ENCODE assay signal across 23 cellular contexts in the genomic region with DNA sequence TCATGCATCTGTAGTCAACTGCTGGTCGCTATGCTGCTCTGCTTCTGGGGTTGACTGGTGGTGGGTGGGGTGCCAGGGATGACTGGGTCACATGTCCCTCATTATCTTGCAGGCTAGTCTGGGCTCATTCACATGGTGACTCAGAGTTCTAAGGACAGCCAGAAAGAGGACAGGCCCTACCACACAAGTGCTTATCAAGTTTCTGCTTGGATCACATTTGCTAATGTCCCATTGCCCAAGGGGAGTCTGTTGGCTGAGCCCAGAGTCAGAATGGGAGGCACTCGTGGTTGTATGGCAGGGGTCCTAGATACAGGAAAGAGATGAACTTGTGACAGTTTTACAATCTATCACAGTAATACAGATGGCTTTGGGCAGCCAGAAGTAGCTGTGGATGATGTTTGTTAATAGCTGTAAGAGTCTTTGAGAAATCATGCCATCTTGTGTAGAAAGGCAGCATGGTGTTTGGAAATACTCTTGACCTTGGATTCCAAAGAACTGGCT.
DNase-seq lines count a peak whose midpoint lies in the region; ATAC-seq and TF ChIP-seq lines count a peak whose summit lies in the region.
"Had no signal": no experiment of that assay in that cellular context is flagged by ENCODE, and none has a peak within 500 bp of the region (broad histone marks: within the 10 kb centered on the region; RNA-seq: fewer than 3 reads in every experiment).

No MANE protein-coding gene starts in this region.

- ATAC-seq in IMR-90 (ENCODE audit: low read depth): no peak
- no peak for ATAC-seq in activated CD4-positive, alpha-beta T cell treated with anti-CD3 and anti-CD28 coated beads for 36 hours

- H3K14ac ChIP-seq in IMR-90 (replicated peaks; ENCODE audit: low read depth, low read length): no peak overlapping the region
- no peak overlapping the region for H3K14ac ChIP-seq in mesenchymal stem cell (ENCODE audit: low read length in 2 of 2)

- H3K4ac ChIP-seq in IMR-90 (ENCODE audit: low read depth, low read length) (no peak overlapping the region), mesenchymal stem cell (ENCODE audit: low read depth in 1 of 2, low read length in 2 of 2) (no peak overlapping the region)

- H2BK12ac ChIP-seq in mesenchymal stem cell (ENCODE audit: low read length in 2 of 2): no peak overlapping the region

- H3K36me3 Mint-ChIP-seq in activated CD4-positive, alpha-beta T cell treated with anti-CD3 and anti-CD28 coated beads for 36 hours (ENCODE audit: low read depth): no peaks in the 10 kb centered on the region
- no peaks in the 10 kb centered on the region for H3K36me3 Mint-ChIP-seq in Caco-2 (ENCODE audit: insufficient read depth, unreplicated experiment)

- no peaks in the 10 kb centered on the region for H3K27me3 ChIP-seq in IMR-90 (ENCODE audit: control insufficient read depth, insufficient read depth, low read length)
- H3K27me3 ChIP-seq in mesenchymal stem cell (ENCODE audit: control insufficient read depth in 1 of 2, insufficient read depth in 1 of 2, low read length in 2 of 2): no peaks in the 10 kb centered on the region
- H3K27me3 ChIP-seq in WERI-Rb-1 (ENCODE audit: insufficient read depth, low read depth, severe bottlenecking): no peaks in the 10 kb centered on the region
- H3K27me3 ChIP-seq in Caco-2 (replicated peaks; ENCODE audit: control insufficient read depth, insufficient read depth, low read length): no peaks in the 10 kb centered on the region
- H3K27me3 ChIP-seq: upper lobe of left lung had no signal

- WGBS in IMR-90 (ENCODE audit: extremely low coverage in 2 of 2, insufficient read length in 1 of 2), 2 experiments: no CpG with 5 or more reads among the region's 2 CpGs
- WGBS in mesenchymal stem cell: 52% methylated on average over 2 of the region's 2 CpGs

- H3K4me2 ChIP-seq in IMR-90 (ENCODE audit: low read depth, low read length) (no peak overlapping the region), mesenchymal stem cell (ENCODE audit: low read length, poor library complexity, severe bottlenecking) (no peak overlapping the region)

- no peaks in the 10 kb centered on the region for H3K4me1 Mint-ChIP-seq in activated CD4-positive, alpha-beta T cell treated with anti-CD3 and anti-CD28 coated beads for 36 hours
- H3K4me1 Mint-ChIP-seq in Caco-2 (ENCODE audit: low read depth, unreplicated experiment): no peaks in the 10 kb centered on the region
- H3K4me1 Mint-ChIP-seq: central memory CD8-positive, alpha-beta T cell had no signal

- H3K9me3 Mint-ChIP-seq in activated CD4-positive, alpha-beta T cell treated with anti-CD3 and anti-CD28 coated beads for 36 hours (ENCODE audit: low read depth): no peaks in the 10 kb centered on the region
- H3K9me3 Mint-ChIP-seq in Caco-2 (ENCODE audit: unreplicated experiment): no peaks in the 10 kb centered on the region
- H3K9me3 Mint-ChIP-seq: central memory CD8-positive, alpha-beta T cell; nephron progenitor cell; stimulated activated naive CD8-positive, alpha-beta T cell treated with anti-CD3 and anti-CD28 coated beads, Interleukin-15, Interleukin-2, amounts not matched to agents 100 ng/mL and 50 ng/mL, for 24 hours had no signal

- no peak overlapping the region for H3K27ac ChIP-seq in IMR-90 (ENCODE audit: insufficient read depth, low read length)
- no peak overlapping the region for H3K27ac ChIP-seq in mesenchymal stem cell (ENCODE audit: low read length, poor library complexity, severe bottlenecking)
- no peak overlapping the region for H3K27ac ChIP-seq in WERI-Rb-1
- H3K27ac ChIP-seq: upper lobe of left lung had no signal

- BruUV-seq in IMR-90 (replicated peaks; lab: Mats Ljungman, UMichigan) (no TSS peak), Caco-2 (replicated peaks; lab: Mats Ljungman, UMichigan) (no TSS peak)

- H4K20me1 ChIP-seq in IMR-90 (ENCODE audit: insufficient read depth, low read length): no peaks in the 10 kb centered on the region

- H3K9me3 ChIP-seq in IMR-90 (ENCODE audit: control insufficient read depth, insufficient read depth, low read length) (no peaks in the 10 kb centered on the region), mesenchymal stem cell (ENCODE audit: control insufficient read depth, low read length) (no peaks in the 10 kb centered on the region), WERI-Rb-1 (ENCODE audit: severe bottlenecking) (no peaks in the 10 kb centered on the region), Caco-2 (no peaks in the 10 kb centered on the region)
- H3K9me3 ChIP-seq: upper lobe of left lung had no signal

- H3K9me1 ChIP-seq in IMR-90 (ENCODE audit: insufficient read depth, low read length): no peaks in the 10 kb centered on the region

- H4K91ac ChIP-seq in IMR-90 (ENCODE audit: insufficient read depth, low read depth, low read length): no peak overlapping the region
- H4K91ac ChIP-seq in mesenchymal stem cell (ENCODE audit: low read length): no peak overlapping the region

- H3K36me3 ChIP-seq in IMR-90 (ENCODE audit: control insufficient read depth, insufficient read depth, low read length) (no peaks in the 10 kb centered on the region), mesenchymal stem cell (ENCODE audit: control insufficient read depth in 1 of 2, insufficient read depth in 2 of 2, low read depth in 1 of 2, low read length in 2 of 2) (no peaks in the 10 kb centered on the region), WERI-Rb-1 (no peaks in the 10 kb centered on the region), Caco-2 (ENCODE audit: control insufficient read depth, insufficient read depth, low read length) (no peaks in the 10 kb centered on the region)
- H3K36me3 ChIP-seq: upper lobe of left lung had no signal

- no peak overlapping the region for H3K27ac Mint-ChIP-seq in activated CD4-positive, alpha-beta T cell treated with anti-CD3 and anti-CD28 coated beads for 36 hours
- H3K27ac Mint-ChIP-seq in Caco-2 (ENCODE audit: unreplicated experiment): no peak overlapping the region
- H3K27ac Mint-ChIP-seq: nephron progenitor cell; stimulated activated naive CD8-positive, alpha-beta T cell treated with anti-CD3 and anti-CD28 coated beads, Interleukin-15, Interleukin-2, amounts not matched to agents 100 ng/mL and 50 ng/mL, for 24 hours had no signal

- H2BK5ac ChIP-seq in IMR-90 (ENCODE audit: low read depth, low read length, poor library complexity, severe bottlenecking) (no peak overlapping the region), mesenchymal stem cell (ENCODE audit: low read depth, low read length, poor library complexity, severe bottlenecking) (no peak overlapping the region)

- no peak overlapping the region for H4K5ac ChIP-seq in IMR-90 (ENCODE audit: low read depth, low read length)

- no peaks in the 10 kb centered on the region for H3K4me1 ChIP-seq in IMR-90 (ENCODE audit: control insufficient read depth, insufficient read depth, low read length)
- H3K4me1 ChIP-seq in mesenchymal stem cell (ENCODE audit: control insufficient read depth, insufficient read depth, low read depth, low read length): no peaks in the 10 kb centered on the region
- H3K4me1 ChIP-seq in Caco-2: no peaks in the 10 kb centered on the region
- H3K4me1 ChIP-seq: upper lobe of left lung had no signal

- H2AFZ ChIP-seq in IMR-90 (replicated peaks; ENCODE audit: low read length, poor library complexity) (no peak overlapping the region), mesenchymal stem cell (ENCODE audit: low read depth, low read length) (no peak overlapping the region)

- no peak overlapping the region for H2BK120ac ChIP-seq in IMR-90 (ENCODE audit: low read depth, low read length)
- H2BK120ac ChIP-seq in mesenchymal stem cell (ENCODE audit: low read depth, low read length): no peak overlapping the region

- H4K8ac ChIP-seq in IMR-90 (ENCODE audit: low read depth in 2 of 2, low read length in 2 of 2) (no peak overlapping the region), mesenchymal stem cell (ENCODE audit: low read length) (no peak overlapping the region)

- no peak overlapping the region for H3K23ac ChIP-seq in IMR-90 (ENCODE audit: low read depth, low read length)
- no peak overlapping the region for H3K23ac ChIP-seq in mesenchymal stem cell (ENCODE audit: low read length in 2 of 2)

- TF ChIP-seq POLR2A in IMR-90 (IDR thresholded peaks at IDR 0.05; ENCODE audit: low read depth, low read length): no peak

- no peak overlapping the region for H3K56ac ChIP-seq in IMR-90 (ENCODE audit: extremely low read depth, insufficient read depth, low read length)

- DNase-seq in GM03348 (ENCODE audit: low spot score) (peak; percentile 19), IMR-90 (no peak), epithelial cell of esophagus (ENCODE audit: low read depth) (peak; percentile 79), mesenchymal stem cell (peak; percentile 15), medulla oblongata (ENCODE audit: extremely low spot score) (no peak), WERI-Rb-1 (no peak), Caco-2 (no peak)
- no peak for DNase-seq in activated CD4-positive, alpha-beta T cell treated with anti-CD3 and anti-CD28 coated beads for 36 hours
- DNase-seq: activated CD4-positive, alpha-beta T cell treated with anti-CD3 and anti-CD28 coated beads, Interleukin-2, amount 50 U/mL, for 4 hours; activated gamma-delta T cell treated with Interleukin-2 at 50 U/mL for 16 hours; amniotic stem cell; effector CD4-positive, alpha-beta T cell; KG1; kidney glomerular epithelial cell; midbrain; NCI-H1048; NCI-H2081; nephron progenitor cell; stimulated activated CD4-positive, alpha-beta T cell treated with anti-CD3 and anti-CD28 coated beads, Interleukin-2, amount 100 ng/mL, for 24 hours; SW 1271; upper lobe of left lung had no signal

- CTCF ChIA-PET in IMR-90 (lab: Yijun Ruan, JAX): no interaction called here
- CTCF ChIA-PET in activated CD4-positive, alpha-beta T cell treated with anti-CD3 and anti-CD28 coated beads for 36 hours (lab: Charles Lee): no interaction called here
- CTCF ChIA-PET in Caco-2 (lab: Charles Lee): no interaction called here

- H3K4me3 ChIP-seq in IMR-90 (ENCODE audit: insufficient read depth, low read depth, low read length) (no peak overlapping the region), epithelial cell of esophagus (ENCODE audit: low read length) (no peak overlapping the region), mesenchymal stem cell (ENCODE audit: insufficient read depth in 1 of 2, low read depth in 1 of 2, low read length in 2 of 2) (no peak overlapping the region), WERI-Rb-1 (ENCODE audit: low read depth, low read length) (no peak overlapping the region), Caco-2 (ENCODE audit: low read depth, low read length) (no peak overlapping the region)
- H3K4me3 ChIP-seq: upper lobe of left lung had no signal

- no peak overlapping the region for H3K18ac ChIP-seq in IMR-90 (ENCODE audit: low read depth, low read length)
- no peak overlapping the region for H3K18ac ChIP-seq in mesenchymal stem cell (ENCODE audit: low read depth in 1 of 2, low read length in 2 of 2)

- POLR2A ChIA-PET in IMR-90 (lab: Charles Lee; ENCODE audit: unreplicated experiment) (no interaction called here), Caco-2 (lab: Charles Lee) (no interaction called here)
- POLR2A ChIA-PET in activated CD4-positive, alpha-beta T cell treated with anti-CD3 and anti-CD28 coated beads for 36 hours (lab: Charles Lee): no interaction called here

- H3K79me1 ChIP-seq in IMR-90 (ENCODE audit: low read depth in 1 of 2, low read length in 2 of 2) (no peaks in the 10 kb centered on the region), mesenchymal stem cell (replicated peaks; ENCODE audit: low read length, poor library complexity, severe bottlenecking) (no peaks in the 10 kb centered on the region)

- in situ Hi-C loops in IMR-90 (cut with MboI; ENCODE audit: low sequenced_read_pairs): no loop called here

- peak overlapping the region; percentile 58 for H2AK9ac ChIP-seq in IMR-90 (replicated peaks; ENCODE audit: low read depth, low read length, poor library complexity)

- H3K27me3 Mint-ChIP-seq in activated CD4-positive, alpha-beta T cell treated with anti-CD3 and anti-CD28 coated beads for 36 hours: peaks cover 1% of the 10 kb centered on the region
- peaks cover 8% of the 10 kb centered on the region for H3K27me3 Mint-ChIP-seq in Caco-2 (ENCODE audit: insufficient read depth, unreplicated experiment)

- TF ChIP-seq CTCF in IMR-90 (conservative IDR thresholded peaks at IDR 0.05; ENCODE audit: low read depth, low read length) (no peak), epithelial cell of esophagus (IDR thresholded peaks at IDR 0.05; ENCODE audit: insufficient read depth, low read depth, low read length, missing control alignments) (no peak), WERI-Rb-1 (IDR thresholded peaks at IDR 0.05; ENCODE audit: low read depth, low read length) (no peak), Caco-2 (IDR thresholded peaks at IDR 0.05; ENCODE audit: insufficient read depth in 1 of 2, low read depth in 1 of 2, low read length in 1 of 2, severe bottlenecking in 1 of 2, unreplicated experiment in 1 of 2) (no peak)

- intact Hi-C loops in IMR-90 (cut with micrococcal nuclease) (no loop called here), Caco-2 (cut with micrococcal nuclease; ENCODE audit: unreplicated experiment) (no loop called here)
- intact Hi-C loops in activated CD4-positive, alpha-beta T cell treated with anti-CD3 and anti-CD28 coated beads for 36 hours (cut with DNase I, micrococcal nuclease): no loop called here

- H3K9ac ChIP-seq in IMR-90 (ENCODE audit: low read depth, low read length) (no peak overlapping the region), mesenchymal stem cell (ENCODE audit: low read length) (no peak overlapping the region)

- no peak for TF ChIP-seq RAD21 in IMR-90 (IDR thresholded peaks at IDR 0.05; ENCODE audit: low read length)

- no peak overlapping the region for H2BK20ac ChIP-seq in IMR-90 (ENCODE audit: low read depth, low read length)

- H2AK5ac ChIP-seq in IMR-90 (ENCODE audit: low read depth, low read length): no peak overlapping the region
- H2AK5ac ChIP-seq in mesenchymal stem cell (ENCODE audit: low read length, severe bottlenecking): no peak overlapping the region

- H3K4me3 Mint-ChIP-seq in activated CD4-positive, alpha-beta T cell treated with anti-CD3 and anti-CD28 coated beads for 36 hours: no peak overlapping the region
- no peak overlapping the region for H3K4me3 Mint-ChIP-seq in Caco-2 (ENCODE audit: unreplicated experiment)
- H3K4me3 Mint-ChIP-seq: central memory CD8-positive, alpha-beta T cell; nephron progenitor cell; stimulated activated naive CD8-positive, alpha-beta T cell treated with anti-CD3 and anti-CD28 coated beads, Interleukin-15, Interleukin-2, amounts not matched to agents 100 ng/mL and 50 ng/mL, for 24 hours had no signal

- no peak overlapping the region for H2BK15ac ChIP-seq in IMR-90 (ENCODE audit: low read depth, low read length)
- H2BK15ac ChIP-seq in mesenchymal stem cell (ENCODE audit: low read depth, poor library complexity, severe bottlenecking): no peak overlapping the region

- dilution Hi-C loops in IMR-90 (cut with HindIII; ENCODE audit: low sequenced_read_pairs, unreplicated experiment): no loop called here

Comparison
In these comparisons a context has a peak if more than half of its experiments do, and no peak if none do; other contexts are left out.
1. DNase-seq: peak in GM03348 (single experiment), epithelial cell of esophagus (single experiment) and mesenchymal stem cell (single experiment); none in IMR-90 (single experiment), activated CD4-positive, alpha-beta T cell treated with anti-CD3 and anti-CD28 coated beads for 36 hours (single experiment), medulla oblongata (single experiment), WERI-Rb-1 (single experiment) and Caco-2 (0 of 2).